29 cellular contexts compared by ENCODE assay signal in the genomic region with DNA sequence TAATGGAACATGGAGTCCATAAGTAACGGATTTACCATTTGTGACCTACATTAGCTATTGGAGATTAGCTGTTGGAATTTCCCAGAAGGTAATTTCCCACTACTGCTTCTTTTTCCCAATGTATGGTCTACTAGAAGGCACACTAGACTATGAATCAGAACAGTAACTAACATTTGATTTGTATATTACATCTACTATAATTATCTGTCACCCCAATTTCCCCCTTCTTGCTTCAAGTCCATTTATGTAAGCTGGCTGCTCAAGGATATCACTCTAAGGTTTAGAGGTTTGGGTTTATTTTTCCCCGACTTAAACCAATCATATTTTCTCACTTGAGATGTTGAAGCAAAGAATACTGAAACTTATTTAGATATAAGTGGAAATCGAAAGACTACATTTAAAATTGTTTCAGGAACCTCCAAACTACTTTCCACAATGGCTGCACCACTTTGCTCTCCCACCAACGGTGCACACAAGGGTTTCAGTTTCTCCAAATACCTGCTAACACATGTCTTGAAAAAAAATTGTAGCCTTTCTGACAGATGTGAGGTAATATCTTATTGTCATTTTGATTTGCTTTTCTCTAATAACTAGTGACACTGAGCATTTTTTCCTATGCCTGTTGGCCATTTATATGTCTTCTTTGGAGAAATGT. TPM values are rescaled to one million over a fixed set of nuclear protein-coding genes. Genes with fewer than 3 reads are reported as not detected.
DNase-seq lines count a peak whose midpoint lies in the region; ATAC-seq and TF ChIP-seq lines count a peak whose summit lies in the region.
"Had no signal": no experiment of that assay in that cellular context is flagged by ENCODE, and none has a peak within 500 bp of the region (broad histone marks: within the 10 kb centered on the region; RNA-seq: fewer than 3 reads in every experiment).

No MANE protein-coding gene starts in this region.

- H3K4me1 Mint-ChIP-seq in type B pancreatic cell (ENCODE audit: unreplicated experiment) = no peaks in the 10 kb centered on the region
- H3K4me1 Mint-ChIP-seq in mesothelial cell of epicardium = no peaks in the 10 kb centered on the region
- H3K4me1 Mint-ChIP-seq: nephron had no signal

- H3K27ac Mint-ChIP-seq in type B pancreatic cell (no peak overlapping the region), mesothelial cell of epicardium (no peak overlapping the region)
- H3K27ac Mint-ChIP-seq: activated naive CD8-positive, alpha-beta T cell; CD4-positive, alpha-beta T cell; nephron had no signal

- H3K36me3 Mint-ChIP-seq in type B pancreatic cell (no peaks in the 10 kb centered on the region), mesothelial cell of epicardium (no peaks in the 10 kb centered on the region)

- DNase-seq in type B pancreatic cell (ENCODE audit: extremely low spot score, unreplicated experiment) (no peak), mesothelial cell of epicardium (ENCODE audit: low spot score in 2 of 2, unreplicated experiment in 2 of 2) (no peak), mesenteric fat pad (ENCODE audit: low spot score) (no peak)
- DNase-seq: activated CD4-positive, alpha-beta T cell treated with anti-CD3 and anti-CD28 coated beads, Interleukin-2, amount 50 U/mL, for 1 hour; activated effector memory CD4-positive, alpha-beta T cell treated with anti-CD3 and anti-CD28 coated beads, Interleukin-2, amount 50 U/mL, for 16 hours; activated T-cell treated with anti-CD3 and anti-CD28 coated beads, Interleukin-2, amount 50 U/mL, for 1 hour; CD4-positive, alpha-beta T cell; effector CD4-positive, alpha-beta T cell; GOT3; hypothalamus; KG1; left colon; mammary epithelial cell; NCI-H1105; NCI-H187; NCI-H446 treated with DMSO at 0.1 percent for 48 hours; psoas muscle; RPMI8226; stimulated activated CD8-positive, alpha-beta memory T cell treated with anti-CD3 and anti-CD28 coated beads, Interleukin-4, amount 100 ng/mL, for 48 hours; T1000; tibial artery had no signal

- H3K4me3 Mint-ChIP-seq in type B pancreatic cell (no peak overlapping the region), mesothelial cell of epicardium (no peak overlapping the region)
- H3K4me3 Mint-ChIP-seq: activated naive CD8-positive, alpha-beta T cell; CD4-positive, alpha-beta T cell; nephron had no signal

- TF ChIP-seq CTCF in type B pancreatic cell (conservative IDR thresholded peaks at IDR 0.05) (no peak), mesothelial cell of epicardium (IDR thresholded peaks at IDR 0.05; ENCODE audit: unreplicated experiment) (no peak)

- peaks cover 4% of the 10 kb centered on the region for H3K9me3 Mint-ChIP-seq in type B pancreatic cell
- H3K9me3 Mint-ChIP-seq in mesothelial cell of epicardium = peaks cover 5% of the 10 kb centered on the region
- H3K9me3 Mint-ChIP-seq: nephron had no signal

- H3K27me3 Mint-ChIP-seq in type B pancreatic cell (no peaks in the 10 kb centered on the region), mesothelial cell of epicardium (ENCODE audit: low read depth) (no peaks in the 10 kb centered on the region)

- ATAC-seq in GM18498 (IDR thresholded peaks at IDR 0.05; ENCODE audit: unreplicated experiment) (peak; percentile 63), GM19463 (IDR thresholded peaks at IDR 0.05; ENCODE audit: unreplicated experiment) (peak; percentile 39), HG02610 (IDR thresholded peaks at IDR 0.05; ENCODE audit: unreplicated experiment) (peak; percentile 78), HG03432 (IDR thresholded peaks at IDR 0.05; ENCODE audit: unreplicated experiment) (peak; percentile 46), HG03457 (IDR thresholded peaks at IDR 0.05; ENCODE audit: unreplicated experiment) (no peak)
- ATAC-seq: left colon, psoas muscle, sciatic nerve had no signal

RNA-seq across cellular contexts. Expression of gene H2AZ1, which starts 33.3 kb away (rescaled TPM):
- 207 and 386 TPM in 2 replicates for total RNA-seq in type B pancreatic cell (ENCODE audit: low replicate concordance)
- 189 to 203 TPM (median 199 TPM) in 3 replicates for total RNA-seq in mesothelial cell of epicardium
- 99.2 TPM for total RNA-seq in mesenteric fat pad

RNA-seq across cellular contexts. Expression of gene DNAJB14, which starts 37.0 kb away (rescaled TPM):
- 39.8 and 43.5 TPM in 2 replicates for total RNA-seq in type B pancreatic cell (ENCODE audit: low replicate concordance)
- total RNA-seq in mesothelial cell of epicardium = 53.2 to 57.2 TPM (median 55.9 TPM) in 3 replicates
- 45.6 TPM for total RNA-seq in mesenteric fat pad
